In genomic region chr17:43170766-43171681, GRCh38 we compare ENCODE assay signal across 8 cellular contexts.
DNase-seq lines count a peak whose midpoint lies in the region; ATAC-seq and TF ChIP-seq lines count a peak whose summit lies in the region.

TSS of gene NBR1 (plus strand) at chr17:43171214. CDS start at chr17:43175800, 4,586 bp downstream.

- H3K27me3 ChIP-seq in OCI-LY1 (ENCODE audit: insufficient read depth, low read length), result no peaks in the 10 kb centered on the region

- no peaks in the 10 kb centered on the region for H3F3A ChIP-seq in OCI-LY1 (ENCODE audit: insufficient read depth, low read length)

- H3K79me2 ChIP-seq in OCI-LY1 (ENCODE audit: insufficient read depth, low read length), result peaks cover 18% of the 10 kb centered on the region

- peak; percentile 69 for ATAC-seq in GM21526 (IDR thresholded peaks at IDR 0.05; ENCODE audit: low FRiP score, unreplicated experiment)

- H3K4me2 ChIP-seq in OCI-LY1 (ENCODE audit: low read length), result peak within 1 kb of the TSS; percentile 81

- peak; percentile 36; the same call in 1 of the 2 replicates for TF ChIP-seq CTCF in OCI-LY1 (IDR thresholded peaks at IDR 0.05; ENCODE audit: low read length)

- peak within 1 kb of the TSS; percentile 93 for H3K27ac ChIP-seq in OCI-LY1 (ENCODE audit: low read depth, low read length, poor library complexity, severe bottlenecking)

- H3K9ac ChIP-seq in OCI-LY1 (ENCODE audit: low read length), result peak within 1 kb of the TSS; percentile 84

- H4K20me1 ChIP-seq in OCI-LY1 (ENCODE audit: insufficient read depth, low read length), result no peaks in the 10 kb centered on the region

- H2AFZ ChIP-seq in OCI-LY1 (ENCODE audit: low read length), result 0 out of 2 replicates have a peak within 1 kb of the TSS, but pooled peaks have one; percentile 9

- H3K36me3 ChIP-seq in OCI-LY1 (ENCODE audit: insufficient read depth, low read length), result peaks cover 11% of the 10 kb centered on the region; the same call in 1 of the 2 replicates

- no peaks in the 10 kb centered on the region for H3K9me2 ChIP-seq in OCI-LY1 (ENCODE audit: low read depth, low read length)

- peaks cover 35% of the 10 kb centered on the region for H3K4me1 ChIP-seq in OCI-LY1 (ENCODE audit: insufficient read depth, low read length, severe bottlenecking)

- DNase-seq in DMS114 treated with DMSO at 0.1 percent for 48 hours (lab: John Stamatoyannopoulos, UW; ENCODE audit: unreplicated experiment), result peak; percentile 95
- peak; percentile 88 for DNase-seq in HuH-7 (ENCODE audit: low spot score)
- DNase-seq in activated CD8-positive, alpha-beta memory T cell treated with anti-CD3 and anti-CD28 coated beads, Interleukin-2, amount 50 U/mL, for 4 hours, result peak; percentile 91
- peak; percentile 90 for DNase-seq in epidermal melanocyte (ENCODE audit: insufficient read length, low spot score)
- peak; percentile 99 for DNase-seq in midbrain (lab: John Stamatoyannopoulos, UW)
- peak; percentile 85 to 88 for DNase-seq in stimulated activated CD8-positive, alpha-beta memory T cell treated with anti-CD3 and anti-CD28 coated beads, Interleukin-2, amount 100 ng/mL, for 1 hour (ENCODE audit: low read depth in 2 of 2)

- no peaks in the 10 kb centered on the region for H3K9me3 ChIP-seq in OCI-LY1 (ENCODE audit: low read length)

- peak within 1 kb of the TSS; percentile 77 for H3K4me3 ChIP-seq in OCI-LY1 (ENCODE audit: low read depth, low read length, poor library complexity, severe bottlenecking)

Comparison
In these comparisons a context has a peak if more than half of its experiments do, and no peak if none do; other contexts are left out.
1. Peak in every context shown above with its lines: DNase-seq, ATAC-seq, H3K4me3 ChIP-seq and H3K27ac ChIP-seq.